ENCODE assay signal across 12 cellular contexts in the genomic region with DNA sequence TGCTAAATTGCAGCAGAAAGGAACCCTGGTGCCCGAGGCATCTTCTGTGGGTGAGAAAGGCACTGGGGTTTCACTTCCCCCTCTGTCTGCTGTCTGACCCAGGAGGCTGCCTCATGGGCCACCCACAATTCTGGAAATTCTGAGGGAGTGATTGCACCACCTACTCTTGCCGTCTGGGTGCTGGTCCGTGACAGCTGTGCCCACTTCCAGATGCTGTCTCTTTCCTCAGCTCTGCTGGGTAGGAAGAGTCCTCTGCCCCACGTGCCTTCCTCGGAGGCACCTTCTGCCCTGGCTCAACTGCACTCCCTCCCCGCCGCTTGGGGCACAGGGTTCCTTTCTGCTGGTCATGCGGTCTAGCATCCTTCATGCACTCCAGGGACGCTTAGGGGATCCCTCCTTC.
DNase-seq lines count a peak whose midpoint lies in the region; ATAC-seq and TF ChIP-seq lines count a peak whose summit lies in the region.
"Had no signal": no experiment of that assay in that cellular context is flagged by ENCODE, and none has a peak within 500 bp of the region (broad histone marks: within the 10 kb centered on the region; RNA-seq: fewer than 3 reads in every experiment).

No MANE protein-coding gene starts in this region.

- intact Hi-C loops in heart right ventricle (cut with DNase I) = loop anchor here in 1 of 10 donors (10.0 kb wide), 1 partner anchor 201 kb away; a partner anchor contains a TSS

- peak in 7 of 8 donors; percentile 26 to 63 (median 46) for ATAC-seq in heart right ventricle
- ATAC-seq in stimulated activated memory B cell treated with anti-CD40 and anti-IgM and Interleukin-4, amounts not matched to agents 10 μg/mL and 1 μg/mL and 100 μg/mL, for 72 hours = peak; percentile 91

- no peak overlapping the region for H2BK5ac ChIP-seq in H9 (ENCODE audit: insufficient read length, low read length)
- no peak overlapping the region for H2BK5ac ChIP-seq in mesendoderm (ENCODE audit: low read length)

- no peak for TF ChIP-seq EP300 in suprapubic skin (IDR thresholded peaks at IDR 0.05)

- no CpG with 5 or more reads among the region's 9 CpGs for WGBS in H9 (ENCODE audit: extremely low coverage, insufficient read length, low lambda C conversion rate)
- 81 to 86% methylated on average over 9 of the region's 9 CpGs for WGBS in heart right ventricle, 2 donors
- WGBS in suprapubic skin = 68% methylated on average over 7 of the region's 9 CpGs
- WGBS in mesendoderm (ENCODE audit: extremely low coverage, insufficient coverage, low lambda C conversion rate) = no CpG with 5 or more reads among the region's 9 CpGs

- H3K79me1 ChIP-seq in H9 (ENCODE audit: insufficient read depth, low read depth, low read length, poor library complexity, severe bottlenecking) (no peaks in the 10 kb centered on the region), mesendoderm (ENCODE audit: low read length) (no peaks in the 10 kb centered on the region)

- no peak overlapping the region for H2BK15ac ChIP-seq in H9 (ENCODE audit: low read depth, low read length)
- no peak overlapping the region for H2BK15ac ChIP-seq in mesendoderm (replicated peaks; ENCODE audit: low read depth)

- no peaks in the 10 kb centered on the region for H3K9me3 Mint-ChIP-seq in H9
- H3K9me3 Mint-ChIP-seq in stimulated activated memory B cell treated with anti-CD40 and anti-IgM and Interleukin-4, amounts not matched to agents 10 μg/mL and 1 μg/mL and 100 μg/mL, for 72 hours = no peaks in the 10 kb centered on the region
- H3K9me3 Mint-ChIP-seq: mesothelial cell of epicardium had no signal

- H3K27me3 Mint-ChIP-seq in H9 (ENCODE audit: low read depth) = no peaks in the 10 kb centered on the region; the same call in 1 of the 2 replicates
- H3K27me3 Mint-ChIP-seq in stimulated activated memory B cell treated with anti-CD40 and anti-IgM and Interleukin-4, amounts not matched to agents 10 μg/mL and 1 μg/mL and 100 μg/mL, for 72 hours = peaks cover 14% of the 10 kb centered on the region

- H3K4me2 ChIP-seq in H9 (ENCODE audit: insufficient read depth, insufficient read length, low read length) (no peak overlapping the region), mesendoderm (ENCODE audit: low read length) (no peak overlapping the region)

- H3K36me3 ChIP-seq in heart right ventricle (peaks cover 0 to 99% (median 63%) of the 10 kb centered on the region in 9 donors), suprapubic skin (peaks cover 96% of the 10 kb centered on the region), mesendoderm (ENCODE audit: control insufficient read depth, insufficient read depth, low read length) (peaks cover 9% of the 10 kb centered on the region)

- H3K4ac ChIP-seq in H9 (ENCODE audit: low read depth, low read length) (no peak overlapping the region), mesendoderm (ENCODE audit: low read depth, low read length) (no peak overlapping the region)

- H3K9me3 ChIP-seq in H9 (ENCODE audit: control insufficient read depth, low read depth, low read length) = no peaks in the 10 kb centered on the region
- H3K9me3 ChIP-seq in heart right ventricle = no peaks in the 10 kb centered on the region
- no peaks in the 10 kb centered on the region for H3K9me3 ChIP-seq in suprapubic skin

- no peak for TF ChIP-seq CTCF in H9 (conservative IDR thresholded peaks at IDR 0.05)
- no peak for TF ChIP-seq CTCF in heart right ventricle (IDR thresholded peaks at IDR 0.05)
- no peak for TF ChIP-seq CTCF in suprapubic skin (IDR thresholded peaks at IDR 0.05)

- H2BK120ac ChIP-seq in H9 (ENCODE audit: low read depth, low read length, poor library complexity, severe bottlenecking) (no peak overlapping the region), mesendoderm (ENCODE audit: low read depth, low read length) (no peak overlapping the region)

- 0 out of 4 replicates have a peak, but pooled peaks cover 0 to 2% of the 10 kb centered on the region in 2 experiments for H3K4me1 Mint-ChIP-seq in H9
- peaks cover 46% of the 10 kb centered on the region for H3K4me1 Mint-ChIP-seq in stimulated activated memory B cell treated with anti-CD40 and anti-IgM and Interleukin-4, amounts not matched to agents 10 μg/mL and 1 μg/mL and 100 μg/mL, for 72 hours
- H3K4me1 Mint-ChIP-seq: mesothelial cell of epicardium had no signal

- H3K4me3 Mint-ChIP-seq in H9 = no peak overlapping the region
- peak overlapping the region; percentile 35 for H3K4me3 Mint-ChIP-seq in stimulated activated memory B cell treated with anti-CD40 and anti-IgM and Interleukin-4, amounts not matched to agents 10 μg/mL and 1 μg/mL and 100 μg/mL, for 72 hours
- H3K4me3 Mint-ChIP-seq: mesothelial cell of epicardium had no signal

- H3K27ac Mint-ChIP-seq in H9 = peak overlapping the region; percentile 41 to 91 (median 77); a peak in 4 of 7 replicates
- H3K27ac Mint-ChIP-seq in stimulated activated memory B cell treated with anti-CD40 and anti-IgM and Interleukin-4, amounts not matched to agents 10 μg/mL and 1 μg/mL and 100 μg/mL, for 72 hours = peak overlapping the region; percentile 67
- H3K27ac Mint-ChIP-seq: mesothelial cell of epicardium had no signal

- H3T11ph ChIP-seq in H9 (ENCODE audit: low read length) = no peak overlapping the region

- no peak overlapping the region for H2BK20ac ChIP-seq in H9 (ENCODE audit: low read depth, low read length, poor library complexity, severe bottlenecking)

- no peak overlapping the region for H2BK12ac ChIP-seq in H9 (ENCODE audit: insufficient read length, low read depth, low read length)

- H3K79me2 ChIP-seq in H9 (ENCODE audit: insufficient read depth, low read length) (no peaks in the 10 kb centered on the region), mesendoderm (ENCODE audit: control insufficient read depth, insufficient read depth, low read length) (no peaks in the 10 kb centered on the region)

- no peak overlapping the region for H3K14ac ChIP-seq in H9 (ENCODE audit: insufficient read depth, low read length)

- DNase-seq in H9 = no peak
- peak; percentile 92 for DNase-seq in RPMI8226
- DNase-seq in heart right ventricle = peak; percentile 39 to 40
- no peak for DNase-seq in stimulated activated CD4-positive, alpha-beta T cell treated with anti-CD3 and anti-CD28 coated beads, Interleukin-4, amount 100 ng/mL, for 4 hours
- no peak for DNase-seq in suprapubic skin (ENCODE audit: low spot score in 2 of 2)
- DNase-seq in mesendoderm = no peak
- no peak for DNase-seq in HCEC 1CT
- DNase-seq: COR-L47, NCI-H345, SHP77 treated with DMSO at 0.1 percent for 48 hours had no signal

- H3K4me3 ChIP-seq in heart right ventricle (no peak overlapping the region), suprapubic skin (no peak overlapping the region), mesendoderm (ENCODE audit: low read length) (no peak overlapping the region)

- no peak overlapping the region for H4K5ac ChIP-seq in H9 (ENCODE audit: insufficient read length, low read depth, low read length)
- no peak overlapping the region for H4K5ac ChIP-seq in mesendoderm (ENCODE audit: low read length)

- no peak overlapping the region for H2AK5ac ChIP-seq in H9 (ENCODE audit: insufficient read length, low read length)
- no peak overlapping the region for H2AK5ac ChIP-seq in mesendoderm (ENCODE audit: low read length)

- H2AFZ ChIP-seq in H9 (ENCODE audit: low read length) = no peak overlapping the region

- H3K23ac ChIP-seq in H9 (ENCODE audit: insufficient read length, low read depth, low read length) = no peak overlapping the region
- H3K23ac ChIP-seq in mesendoderm (ENCODE audit: low read length) = no peak overlapping the region

- H3K36me3 Mint-ChIP-seq in H9 (ENCODE audit: insufficient read depth in 1 of 3, low read depth in 3 of 3) = peaks cover 27 to 90% (median 70%) of the 10 kb centered on the region in 3 experiments
- no peaks in the 10 kb centered on the region for H3K36me3 Mint-ChIP-seq in stimulated activated memory B cell treated with anti-CD40 and anti-IgM and Interleukin-4, amounts not matched to agents 10 μg/mL and 1 μg/mL and 100 μg/mL, for 72 hours

- TF ChIP-seq POLR2A in suprapubic skin (IDR thresholded peaks at IDR 0.05) = no peak

- H3K56ac ChIP-seq in H9 (ENCODE audit: insufficient read length, low read depth, low read length) (no peak overlapping the region), mesendoderm (ENCODE audit: low read length) (no peak overlapping the region)

- no peak overlapping the region for H3K9ac ChIP-seq in H9 (ENCODE audit: extremely low read depth, insufficient read length, low read length)
- no peak overlapping the region for H3K9ac ChIP-seq in mesendoderm (ENCODE audit: low read length)

- no peak overlapping the region for H4K91ac ChIP-seq in H9 (ENCODE audit: insufficient read length, low read depth, low read length)

- H4K20me1 ChIP-seq in H9 (ENCODE audit: control insufficient read depth, insufficient read depth, insufficient read length) = peaks cover 3% of the 10 kb centered on the region

- no peaks in the 10 kb centered on the region for H3K4me1 ChIP-seq in H9 (ENCODE audit: insufficient read depth, low read length)
- H3K4me1 ChIP-seq in heart right ventricle = peaks cover 0 to 69% (median 4%) of the 10 kb centered on the region in 9 donors
- peaks cover 6% of the 10 kb centered on the region for H3K4me1 ChIP-seq in suprapubic skin
- H3K4me1 ChIP-seq in mesendoderm (ENCODE audit: control insufficient read depth, low read depth, low read length) = no peaks in the 10 kb centered on the region

- H4K8ac ChIP-seq in H9 (replicated peaks; ENCODE audit: insufficient read length, low read depth, low read length) = no peak overlapping the region
- H4K8ac ChIP-seq in mesendoderm (ENCODE audit: low read depth, low read length) = no peak overlapping the region

- H3K27me3 ChIP-seq in H9 (ENCODE audit: insufficient read depth, low read length) (no peaks in the 10 kb centered on the region), heart right ventricle (no peaks in the 10 kb centered on the region), suprapubic skin (no peaks in the 10 kb centered on the region), mesendoderm (ENCODE audit: insufficient read depth, low read length, poor library complexity) (no peaks in the 10 kb centered on the region)

- no peak overlapping the region for H3K27ac ChIP-seq in H9 (ENCODE audit: insufficient read length, low read depth, low read length)
- H3K27ac ChIP-seq in heart right ventricle = peak overlapping the region in 1 of 10 donors; percentile 60
- no peak overlapping the region for H3K27ac ChIP-seq in suprapubic skin
- no peak overlapping the region for H3K27ac ChIP-seq in mesendoderm (ENCODE audit: low read depth, low read length)

- H3K23me2 ChIP-seq in H9 (ENCODE audit: insufficient read length, low read depth, low read length, poor library complexity, severe bottlenecking) = no peaks in the 10 kb centered on the region

- no peak overlapping the region for H3K18ac ChIP-seq in H9 (ENCODE audit: insufficient read length, low read depth, low read length)
- no peak overlapping the region for H3K18ac ChIP-seq in mesendoderm (ENCODE audit: low read length)

Comparison
In these comparisons a context has a peak if more than half of its experiments do, and no peak if none do; other contexts are left out.
1. DNase-seq: peak in RPMI8226 (single experiment) and heart right ventricle (2 of 2); none in H9 (single experiment), stimulated activated CD4-positive, alpha-beta T cell treated with anti-CD3 and anti-CD28 coated beads, Interleukin-4, amount 100 ng/mL, for 4 hours (0 of 2), suprapubic skin (0 of 2), mesendoderm (single experiment) and HCEC 1CT (single experiment).